In genomic region chr4:55409468-55410171, GRCh38 we compare ENCODE assay signal across 8 cellular contexts. TPM values are rescaled to one million over a fixed set of nuclear protein-coding genes. Genes with fewer than 3 reads are reported as not detected.
DNase-seq lines count a peak whose midpoint lies in the region; ATAC-seq and TF ChIP-seq lines count a peak whose summit lies in the region.

No MANE protein-coding gene starts in this region.

- TF ChIP-seq CTCF in LNCaP clone FGC (IDR thresholded peaks at IDR 0.05; ENCODE audit: control insufficient read depth, extremely low read depth, insufficient read depth) (peak; percentile 35), fibroblast of villous mesenchyme (IDR thresholded peaks at IDR 0.05; ENCODE audit: insufficient read depth, low read depth, low read length) (peak; percentile 44), tibial artery (IDR thresholded peaks at IDR 0.05) (peak; percentile 17 to 32)

- H3K36me3 ChIP-seq in tibial artery: peaks cover 18 to 28% (median 25%) of the 10 kb centered on the region in 3 donors
- H3K36me3 ChIP-seq in effector memory CD4-positive, alpha-beta T cell (ENCODE audit: control insufficient read depth, insufficient read depth, low read length): peaks cover 17% of the 10 kb centered on the region

- intact Hi-C loops in tibial artery (cut with DNase I; ENCODE audit: low total_unique reads): no loop called here

- H3K9me3 ChIP-seq in tibial artery: no peaks in the 10 kb centered on the region
- no peaks in the 10 kb centered on the region for H3K9me3 ChIP-seq in effector memory CD4-positive, alpha-beta T cell (ENCODE audit: control insufficient read depth, low read length)

- H3K4me1 ChIP-seq in tibial artery: peaks cover 0 to 63% (median 21%) of the 10 kb centered on the region in 4 donors
- H3K4me1 ChIP-seq in effector memory CD4-positive, alpha-beta T cell (ENCODE audit: control insufficient read depth, insufficient read depth, low read length, poor library complexity, severe bottlenecking): no peaks in the 10 kb centered on the region

- H3K27ac ChIP-seq in tibial artery: peak overlapping the region; percentile 25 to 49
- H3K27ac ChIP-seq in effector memory CD4-positive, alpha-beta T cell (ENCODE audit: insufficient read depth, low read length, poor library complexity, severe bottlenecking): no peak overlapping the region

- no peaks in the 10 kb centered on the region for H3K27me3 ChIP-seq in tibial artery
- H3K27me3 ChIP-seq in effector memory CD4-positive, alpha-beta T cell (replicated peaks; ENCODE audit: control insufficient read depth, insufficient read depth, low read length, poor library complexity, severe bottlenecking): no peaks in the 10 kb centered on the region

- ATAC-seq in GM21515 (IDR thresholded peaks at IDR 0.05; ENCODE audit: unreplicated experiment): peak; percentile 76

- DNase-seq in ELR (ENCODE audit: low read depth) (peak; percentile 23), LNCaP clone FGC (ENCODE audit: low read depth) (no peak), fibroblast of villous mesenchyme (ENCODE audit: low read depth) (peak; percentile 68), tibial artery (no peak), NOMO-1 treated with DMSO at 0.1 percent for 48 hours (lab: John Stamatoyannopoulos, UW; ENCODE audit: unreplicated experiment) (no peak)
- DNase-seq in effector memory CD4-positive, alpha-beta T cell: no peak
- DNase-seq in activated CD8-positive, alpha-beta memory T cell treated with anti-CD3 and anti-CD28 coated beads for 24 hours: no peak

- H3K4me3 ChIP-seq in LNCaP clone FGC (ENCODE audit: low read depth, low read length) (no peak overlapping the region), fibroblast of villous mesenchyme (ENCODE audit: low read depth, low read length) (peak overlapping the region; percentile 6), tibial artery (peak overlapping the region in 1 of 2 donors; percentile 3)
- H3K4me3 ChIP-seq in effector memory CD4-positive, alpha-beta T cell (ENCODE audit: insufficient read depth, low read depth, low read length, poor library complexity, severe bottlenecking): no peak overlapping the region

RNA-seq across cellular contexts. Expression of gene TMEM165, which starts 13.9 kb away (rescaled TPM):
- total RNA-seq in fibroblast of villous mesenchyme: 123 and 186 TPM in 2 replicates

Comparison
In these comparisons a context has a peak if more than half of its experiments do, and no peak if none do; other contexts are left out.
1. DNase-seq: peak in ELR (single experiment) and fibroblast of villous mesenchyme (single experiment); none in LNCaP clone FGC (single experiment), tibial artery (0 of 2), NOMO-1 treated with DMSO at 0.1 percent for 48 hours (single experiment), effector memory CD4-positive, alpha-beta T cell (0 of 3) and activated CD8-positive, alpha-beta memory T cell treated with anti-CD3 and anti-CD28 coated beads for 24 hours (single experiment).
2. Peak in every context shown above with its lines, with median percentiles within 50 percentile points of each other: CTCF ChIP-seq.